ENCODE assay signal across 1 cellular context in genomic region chr1:116679828-116680628, GRCh38.
TF ChIP-seq lines count a peak whose summit lies in the region.

No MANE protein-coding gene starts in this region.

TF ChIP-seq in SK-N-SH, 30 proteins besides CTCF, POLR2A, EP300 and RAD21 (continued from another document):
- TF ChIP-seq USF1 (IDR thresholded peaks at IDR 0.05; ENCODE audit: borderline replicate concordance, low read depth) = no peak
- TF ChIP-seq TCF12 (IDR thresholded peaks at IDR 0.05) = no peak
- no peak for TF ChIP-seq FOSL2 (IDR thresholded peaks at IDR 0.05; ENCODE audit: borderline replicate concordance, low read depth)
- no peak for TF ChIP-seq ELF1 (IDR thresholded peaks at IDR 0.05)
